In the genomic region with DNA sequence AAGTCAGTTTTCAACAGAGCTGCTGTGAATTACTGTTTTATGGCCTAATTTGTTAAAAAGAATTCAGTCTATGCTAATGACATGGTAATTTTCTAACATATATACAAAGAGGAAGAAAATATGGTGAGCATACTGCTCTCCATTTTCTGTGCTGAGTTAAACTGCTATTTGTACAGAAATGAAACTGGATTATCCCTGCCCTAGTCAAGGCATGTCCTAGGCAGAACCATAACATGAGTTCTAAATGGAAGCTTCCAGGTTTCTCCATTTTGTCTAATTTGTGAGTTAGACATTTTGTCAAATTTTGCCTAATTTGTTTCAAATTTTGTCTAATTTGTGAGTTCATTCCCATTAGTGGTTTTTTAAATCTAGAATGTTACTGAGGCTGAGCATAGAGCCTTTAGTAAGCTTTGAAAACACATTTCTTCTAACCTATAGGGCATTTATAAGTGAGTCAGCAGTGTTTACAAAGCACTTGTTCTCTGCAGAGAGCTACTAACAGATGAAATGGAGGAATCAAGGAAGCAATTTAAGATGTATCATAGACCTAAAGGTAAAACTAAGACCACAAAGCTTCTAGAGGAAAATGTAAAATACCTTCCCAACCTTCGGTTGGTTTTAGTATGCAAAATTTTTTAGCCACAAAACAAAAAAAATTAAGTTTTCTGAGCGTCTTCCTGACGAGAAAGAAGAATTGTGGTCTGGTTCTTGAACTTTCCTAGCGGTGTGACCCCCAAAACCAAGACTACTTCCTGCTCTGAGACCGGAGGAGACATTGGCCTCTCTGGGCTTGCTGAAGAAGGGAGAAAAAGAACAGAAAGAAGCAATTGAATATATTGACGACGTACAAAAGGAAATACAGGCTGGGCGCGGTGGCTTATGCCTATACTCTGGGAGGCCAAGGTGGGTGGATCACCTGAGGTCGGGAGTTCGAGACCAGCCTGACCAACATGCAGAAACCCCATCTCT, we compare ENCODE assay signal across 10 cellular contexts. TPM values are rescaled to one million over a fixed set of nuclear protein-coding genes. Genes with fewer than 3 reads are reported as not detected.
DNase-seq lines count a peak whose midpoint lies in the region; ATAC-seq, FAIRE-seq and TF ChIP-seq lines count a peak whose summit lies in the region.
"Had no signal": no experiment of that assay in that cellular context is flagged by ENCODE, and none has a peak within 500 bp of the region (broad histone marks: within the 10 kb centered on the region; RNA-seq: fewer than 3 reads in every experiment).

No MANE protein-coding gene starts in this region.

- H3K9me3 Mint-ChIP-seq in WTC11 (no peaks in the 10 kb centered on the region), progenitor cell of endocrine pancreas (ENCODE audit: low read depth) (no peaks in the 10 kb centered on the region)

- ATAC-seq in HG02852 (IDR thresholded peaks at IDR 0.05; ENCODE audit: unreplicated experiment) (peak; percentile 67), WTC11 (no peak)

- H3K36me3 Mint-ChIP-seq in WTC11, result 0 out of 2 replicates have a peak, but pooled peaks cover 2% of the 10 kb centered on the region
- no peaks in the 10 kb centered on the region for H3K36me3 Mint-ChIP-seq in progenitor cell of endocrine pancreas (ENCODE audit: insufficient read depth)

- no peaks in the 10 kb centered on the region for H3K4me1 ChIP-seq in kidney (ENCODE audit: control insufficient read depth in 1 of 2, insufficient read depth in 1 of 2, low read depth in 1 of 2, low read length in 2 of 2)
- H3K4me1 ChIP-seq: right atrium auricular region had no signal

- no peaks in the 10 kb centered on the region for H3K36me3 ChIP-seq in kidney (ENCODE audit: control insufficient read depth in 1 of 2, insufficient read depth in 2 of 2, low read length in 2 of 2)
- H3K36me3 ChIP-seq: right atrium auricular region had no signal

- DNase-seq in GM19239 (ENCODE audit: insufficient read length, low spot score), result peak; percentile 16
- DNase-seq in WTC11 (ENCODE audit: low spot score), result no peak
- no peak for DNase-seq in progenitor cell of endocrine pancreas (ENCODE audit: low spot score, unreplicated experiment)
- DNase-seq in COLO668 (lab: John Stamatoyannopoulos, UW; ENCODE audit: unreplicated experiment), result no peak
- no peak for DNase-seq in kidney
- DNase-seq in lower leg skin (ENCODE audit: low spot score in 2 of 2), result no peak
- no peak for DNase-seq in NCI-H524 treated with DMSO at 0.1 percent for 48 hours (lab: John Stamatoyannopoulos, UW)
- DNase-seq: H7 had no signal

- no peak for TF ChIP-seq POLR2A in lower leg skin (IDR thresholded peaks at IDR 0.05)

- no peak overlapping the region for H3K4me3 ChIP-seq in kidney (ENCODE audit: low read length in 2 of 2)
- no peak overlapping the region for H3K4me3 ChIP-seq in lower leg skin (ENCODE audit: low read depth, poor library complexity, severe bottlenecking)
- H3K4me3 ChIP-seq: right atrium auricular region had no signal

- CTCF ChIA-PET in WTC11 (lab: Charles Lee), result no interaction called here

- no peaks in the 10 kb centered on the region for H3K9me3 ChIP-seq in kidney (ENCODE audit: control insufficient read depth in 1 of 2, low read length in 2 of 2)
- H3K9me3 ChIP-seq: right atrium auricular region had no signal

- no peak overlapping the region for H3K9ac ChIP-seq in kidney (ENCODE audit: low read length in 2 of 2)

- no peak for TF ChIP-seq CTCF in WTC11 (IDR thresholded peaks at IDR 0.05)
- TF ChIP-seq CTCF in progenitor cell of endocrine pancreas (IDR thresholded peaks at IDR 0.05; ENCODE audit: unreplicated experiment), result no peak
- no peak for TF ChIP-seq CTCF in kidney (IDR thresholded peaks at IDR 0.05; ENCODE audit: borderline replicate concordance, extremely low read depth, insufficient read depth)
- TF ChIP-seq CTCF in lower leg skin (IDR thresholded peaks at IDR 0.05), result no peak

- no peak overlapping the region for H3K27ac ChIP-seq in kidney (ENCODE audit: low read depth in 2 of 2, low read length in 2 of 2)

- 86 to 91% methylated on average over 11 of the region's 11 CpGs for WGBS in lower leg skin, 2 donors

- H3K27me3 Mint-ChIP-seq in WTC11 (ENCODE audit: low read depth) (no peaks in the 10 kb centered on the region), progenitor cell of endocrine pancreas (no peaks in the 10 kb centered on the region)

- H3K4me3 Mint-ChIP-seq in WTC11 (no peak overlapping the region), progenitor cell of endocrine pancreas (ENCODE audit: low read depth) (no peak overlapping the region)

- peaks cover 33% of the 10 kb centered on the region for H3K4me1 Mint-ChIP-seq in WTC11
- H3K4me1 Mint-ChIP-seq in progenitor cell of endocrine pancreas (ENCODE audit: low read depth), result no peaks in the 10 kb centered on the region

- intact Hi-C loops in kidney (cut with DNase I) (no loop called here), lower leg skin (cut with DNase I; ENCODE audit: low total_unique reads) (no loop called here)

- H3K27ac Mint-ChIP-seq in WTC11, result peak overlapping the region; percentile 70; the same call in 1 of the 2 replicates
- H3K27ac Mint-ChIP-seq in progenitor cell of endocrine pancreas, result peak overlapping the region; percentile 53

- FAIRE-seq in GM19239 (lab: Jason Lieb, UNC) (peak; percentile 95), kidney (lab: Jason Lieb, UNC) (no peak)

- POLR2A ChIA-PET in WTC11 (lab: Charles Lee), result no interaction called here

TF ChIP-seq in WTC11, 78 proteins besides CTCF, POLR2A, EP300 and RAD21 (continues in another document):
- TF ChIP-seq CREM (CRISPR knock-in tag; IDR thresholded peaks at IDR 0.05) (no peak), ESRRA (CRISPR knock-in tag; IDR thresholded peaks at IDR 0.05; ENCODE audit: borderline replicate concordance) (no peak), FOXP1 (CRISPR knock-in tag; IDR thresholded peaks at IDR 0.05; ENCODE audit: borderline replicate concordance) (no peak), ZNF263 (CRISPR knock-in tag; IDR thresholded peaks at IDR 0.05; ENCODE audit: low read depth) (no peak)
- TF ChIP-seq, protein P1, sequence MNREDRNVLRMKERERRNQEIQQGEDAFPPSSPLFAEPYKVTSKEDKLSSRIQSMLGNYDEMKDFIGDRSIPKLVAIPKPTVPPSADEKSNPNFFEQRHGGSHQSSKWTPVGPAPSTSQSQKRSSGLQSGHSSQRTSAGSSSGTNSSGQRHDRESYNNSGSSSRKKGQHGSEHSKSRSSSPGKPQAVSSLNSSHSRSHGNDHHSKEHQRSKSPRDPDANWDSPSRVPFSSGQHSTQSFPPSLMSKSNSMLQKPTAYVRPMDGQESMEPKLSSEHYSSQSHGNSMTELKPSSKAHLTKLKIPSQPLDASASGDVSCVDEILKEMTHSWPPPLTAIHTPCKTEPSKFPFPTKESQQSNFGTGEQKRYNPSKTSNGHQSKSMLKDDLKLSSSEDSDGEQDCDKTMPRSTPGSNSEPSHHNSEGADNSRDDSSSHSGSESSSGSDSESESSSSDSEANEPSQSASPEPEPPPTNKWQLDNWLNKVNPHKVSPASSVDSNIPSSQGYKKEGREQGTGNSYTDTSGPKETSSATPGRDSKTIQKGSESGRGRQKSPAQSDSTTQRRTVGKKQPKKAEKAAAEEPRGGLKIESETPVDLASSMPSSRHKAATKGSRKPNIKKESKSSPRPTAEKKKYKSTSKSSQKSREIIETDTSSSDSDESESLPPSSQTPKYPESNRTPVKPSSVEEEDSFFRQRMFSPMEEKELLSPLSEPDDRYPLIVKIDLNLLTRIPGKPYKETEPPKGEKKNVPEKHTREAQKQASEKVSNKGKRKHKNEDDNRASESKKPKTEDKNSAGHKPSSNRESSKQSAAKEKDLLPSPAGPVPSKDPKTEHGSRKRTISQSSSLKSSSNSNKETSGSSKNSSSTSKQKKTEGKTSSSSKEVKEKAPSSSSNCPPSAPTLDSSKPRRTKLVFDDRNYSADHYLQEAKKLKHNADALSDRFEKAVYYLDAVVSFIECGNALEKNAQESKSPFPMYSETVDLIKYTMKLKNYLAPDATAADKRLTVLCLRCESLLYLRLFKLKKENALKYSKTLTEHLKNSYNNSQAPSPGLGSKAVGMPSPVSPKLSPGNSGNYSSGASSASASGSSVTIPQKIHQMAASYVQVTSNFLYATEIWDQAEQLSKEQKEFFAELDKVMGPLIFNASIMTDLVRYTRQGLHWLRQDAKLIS (CRISPR knock-in tag; IDR thresholded peaks at IDR 0.05; ENCODE audit: borderline replicate concordance), result no peak
- TF ChIP-seq, protein P2, sequence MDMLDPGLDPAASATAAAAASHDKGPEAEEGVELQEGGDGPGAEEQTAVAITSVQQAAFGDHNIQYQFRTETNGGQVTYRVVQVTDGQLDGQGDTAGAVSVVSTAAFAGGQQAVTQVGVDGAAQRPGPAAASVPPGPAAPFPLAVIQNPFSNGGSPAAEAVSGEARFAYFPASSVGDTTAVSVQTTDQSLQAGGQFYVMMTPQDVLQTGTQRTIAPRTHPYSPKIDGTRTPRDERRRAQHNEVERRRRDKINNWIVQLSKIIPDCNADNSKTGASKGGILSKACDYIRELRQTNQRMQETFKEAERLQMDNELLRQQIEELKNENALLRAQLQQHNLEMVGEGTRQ (CRISPR knock-in tag; IDR thresholded peaks at IDR 0.05), result no peak
- TF ChIP-seq, protein P3, sequence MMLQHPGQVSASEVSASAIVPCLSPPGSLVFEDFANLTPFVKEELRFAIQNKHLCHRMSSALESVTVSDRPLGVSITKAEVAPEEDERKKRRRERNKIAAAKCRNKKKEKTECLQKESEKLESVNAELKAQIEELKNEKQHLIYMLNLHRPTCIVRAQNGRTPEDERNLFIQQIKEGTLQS (CRISPR knock-in tag; conservative IDR thresholded peaks at IDR 0.05), result no peak

RNA-seq across cellular contexts. Expression of a gene that starts 9.8 kb away (rescaled TPM):
- total RNA-seq in WTC11 (2021) (0.07 TPM in 1 of 3 replicates, not detected in the others), progenitor cell of endocrine pancreas (not detected in 2 replicates), kidney (2.4 TPM), lower leg skin (1 to 10 TPM; 1.8 to 3.7 (median 2.8) TPM)
- 0.54 TPM for polyA plus RNA-seq in kidney (ENCODE audit: insufficient read depth, low read depth, low replicate concordance)
- total RNA-seq: H7 had no signal

RNA-seq across cellular contexts. Expression of a gene that starts 48.1 kb away (rescaled TPM):
- 0.16 TPM in 1 of 3 replicates, not detected in the others for total RNA-seq in WTC11 (2021)
- total RNA-seq in progenitor cell of endocrine pancreas, result 0.18 TPM in 1 of 2 replicates, not detected in the other
- total RNA-seq in kidney, result 0.72 TPM
- polyA plus RNA-seq in kidney (ENCODE audit: insufficient read depth, low read depth, low replicate concordance), result not detected
- 10 to 100 TPM; 24.2 to 68.5 (median 55.4) TPM for total RNA-seq in lower leg skin
- total RNA-seq: right atrium auricular region had no signal

Comparison
In these comparisons a context has a peak if more than half of its experiments do, and no peak if none do; other contexts are left out.
1. RNA of a gene that starts 48.1 kb away (total RNA-seq): 24.2 to 68.5 TPM in lower leg skin; 0.72 TPM in kidney (single experiment), 0.16 TPM in WTC11 and 0.18 TPM in progenitor cell of endocrine pancreas; every median in the first group is over 10 times any median in the second.